Comparison of ENCODE assay signal across 11 cellular contexts in genomic region chr1:157626099-157626498, GRCh38. TPM values are rescaled to one million over a fixed set of nuclear protein-coding genes. Genes with fewer than 3 reads are reported as not detected.
DNase-seq lines count a peak whose midpoint lies in the region; ATAC-seq lines count a peak whose summit lies in the region.
"Had no signal": no experiment of that assay in that cellular context is flagged by ENCODE, and none has a peak within 500 bp of the region (broad histone marks: within the 10 kb centered on the region; RNA-seq: fewer than 3 reads in every experiment).

No MANE protein-coding gene starts in this region.

- intact Hi-C loops in right cardiac atrium (cut with DNase I) = no loop called here

- WGBS in right cardiac atrium = 25% methylated on average over 2 of the region's 2 CpGs

- no peak overlapping the region for H3K4me3 ChIP-seq in right cardiac atrium (ENCODE audit: low read length)
- H3K4me3 ChIP-seq: ovary, upper lobe of left lung had no signal

- no peak overlapping the region for H3K27ac ChIP-seq in right cardiac atrium (ENCODE audit: low read length)
- H3K27ac ChIP-seq: ovary, upper lobe of left lung had no signal

- peak; percentile 17 for DNase-seq in activated CD8-positive, alpha-beta memory T cell treated with anti-CD3 and anti-CD28 coated beads, Interleukin-2, amount 50 U/mL, for 4 hours
- no peak for DNase-seq in activated CD8-positive, alpha-beta memory T cell treated with anti-CD3 and anti-CD28 coated beads, Interleukin-2, amount 50 U/mL, for 48 hours
- DNase-seq in SW480 (ENCODE audit: low spot score) (peak; percentile 12), right cardiac atrium (no peak)
- peak; percentile 6 for DNase-seq in stimulated activated CD8-positive, alpha-beta memory T cell treated with anti-CD3 and anti-CD28 coated beads, Interleukin-4, amount 100 ng/mL, for 24 hours (ENCODE audit: low read depth)
- DNase-seq: ovary, upper lobe of left lung had no signal

- no peaks in the 10 kb centered on the region for H3K27me3 ChIP-seq in right cardiac atrium (ENCODE audit: control insufficient read depth, insufficient read depth)
- H3K27me3 ChIP-seq: ovary, upper lobe of left lung had no signal

- ATAC-seq in HG02678 (IDR thresholded peaks at IDR 0.05; ENCODE audit: unreplicated experiment) (peak; percentile 78), right cardiac atrium (no peak), GM18519 (IDR thresholded peaks at IDR 0.05; ENCODE audit: low FRiP score, unreplicated experiment) (no peak), GM21526 (IDR thresholded peaks at IDR 0.05; ENCODE audit: low FRiP score, unreplicated experiment) (no peak)

- H3K4me1 ChIP-seq in right cardiac atrium (ENCODE audit: control insufficient read depth, insufficient read depth, low read length) = no peaks in the 10 kb centered on the region
- H3K4me1 ChIP-seq: upper lobe of left lung had no signal

- no peaks in the 10 kb centered on the region for H3K9me3 ChIP-seq in right cardiac atrium (ENCODE audit: control insufficient read depth, low read length)
- H3K9me3 ChIP-seq: ovary, upper lobe of left lung had no signal

RNA-seq across cellular contexts. Expression of gene FCRL4, which starts 28.2 kb away (rescaled TPM):
- not detected for total RNA-seq in right cardiac atrium
- not detected for polyA plus RNA-seq in right cardiac atrium
- total RNA-seq: endothelial cell of umbilical vein, ovary, upper lobe of left lung had no signal
- polyA plus RNA-seq: endothelial cell of umbilical vein, ovary had no signal

Comparison
In these comparisons a context has a peak if more than half of its experiments do, and no peak if none do; other contexts are left out.
1. DNase-seq: peak in activated CD8-positive, alpha-beta memory T cell treated with anti-CD3 and anti-CD28 coated beads, Interleukin-2, amount 50 U/mL, for 4 hours (single experiment), SW480 (single experiment) and stimulated activated CD8-positive, alpha-beta memory T cell treated with anti-CD3 and anti-CD28 coated beads, Interleukin-4, amount 100 ng/mL, for 24 hours (single experiment); none in activated CD8-positive, alpha-beta memory T cell treated with anti-CD3 and anti-CD28 coated beads, Interleukin-2, amount 50 U/mL, for 48 hours (single experiment) and right cardiac atrium (0 of 3).